19 cellular contexts compared by ENCODE assay signal in genomic region chr1:150146853-150147542, GRCh38. TPM values are rescaled to one million over a fixed set of nuclear protein-coding genes. Genes with fewer than 3 reads are reported as not detected.
DNase-seq lines count a peak whose midpoint lies in the region; ATAC-seq and TF ChIP-seq lines count a peak whose summit lies in the region.
"Had no signal": no experiment of that assay in that cellular context is flagged by ENCODE, and none has a peak within 500 bp of the region (broad histone marks: within the 10 kb centered on the region; RNA-seq: fewer than 3 reads in every experiment).

No MANE protein-coding gene starts in this region.

- no peak overlapping the region for H3K27ac ChIP-seq in CD4-positive, CD25-positive, alpha-beta regulatory T cell (ENCODE audit: insufficient read depth, low read length, poor library complexity, severe bottlenecking)
- H3K27ac ChIP-seq in DOHH2 (ENCODE audit: low read depth, low read length): no peak overlapping the region
- H3K27ac ChIP-seq: brain microvascular endothelial cell, esophagus squamous epithelium, skin epidermis had no signal

- no peaks in the 10 kb centered on the region for H3K9me2 ChIP-seq in DOHH2 (replicated peaks; ENCODE audit: control insufficient read depth, low read length)

- no peaks in the 10 kb centered on the region for H3K9me3 ChIP-seq in CD4-positive, CD25-positive, alpha-beta regulatory T cell (ENCODE audit: control insufficient read depth in 2 of 2, low read length in 2 of 2)
- no peaks in the 10 kb centered on the region for H3K9me3 ChIP-seq in DOHH2 (ENCODE audit: control insufficient read depth, insufficient read depth, low read length)
- H3K9me3 ChIP-seq: esophagus squamous epithelium, thoracic aorta had no signal

- POLR2A ChIA-PET in activated B cell treated with CpG ODN at 0.5 μM for 24 hours (lab: Charles Lee): interaction anchor here (0.7 to 3.9 kb wide), 2 partner anchors 8 to 14 kb away, joined by 3 to 29 read pairs; no protein-coding TSS in a partner anchor

- DNase-seq in CD4-positive, CD25-positive, alpha-beta regulatory T cell: no peak
- no peak for DNase-seq in activated B cell treated with CpG ODN at 0.5 μM for 24 hours
- DNase-seq in mesothelial cell of epicardium (ENCODE audit: low spot score in 2 of 2, unreplicated experiment in 2 of 2): no peak
- no peak for DNase-seq in NCI-H1105 treated with DMSO at 0.1 percent for 48 hours (lab: John Stamatoyannopoulos, UW)
- DNase-seq in NOMO-1 treated with dmso at 0.1 percent for 144 hours (lab: John Stamatoyannopoulos, UW; ENCODE audit: unreplicated experiment): no peak
- DNase-seq: activated CD4-positive, CD25-positive, alpha-beta regulatory T cell; activated naive CD4-positive, alpha-beta T cell; AML-193; brain microvascular endothelial cell; DMS 273 treated with DMSO at 0.1 percent for 48 hours; esophagus squamous epithelium; GOT3; stimulated activated CD4-positive, alpha-beta T cell treated with anti-CD3 and anti-CD28 coated beads, Interleukin-4, amount 100 ng/mL, for 4 hours; stimulated activated CD8-positive, alpha-beta memory T cell treated with anti-CD3 and anti-CD28 coated beads, Interleukin-4, amount 100 ng/mL, for 48 hours; SW 1271 had no signal

- H3K4me2 ChIP-seq in DOHH2 (ENCODE audit: low read length): peak overlapping the region; percentile 24; the same call in 1 of the 2 replicates

- no peaks in the 10 kb centered on the region for H3K9me3 Mint-ChIP-seq in CD4-positive, CD25-positive, alpha-beta regulatory T cell
- H3K9me3 Mint-ChIP-seq in activated B cell treated with CpG ODN at 0.5 μM for 24 hours: no peaks in the 10 kb centered on the region
- H3K9me3 Mint-ChIP-seq in mesothelial cell of epicardium: no peaks in the 10 kb centered on the region

- peaks cover 20 to 40% (median 23%) of the 10 kb centered on the region in 4 donors for H3K4me1 Mint-ChIP-seq in CD4-positive, CD25-positive, alpha-beta regulatory T cell
- peaks cover 54% of the 10 kb centered on the region for H3K4me1 Mint-ChIP-seq in activated B cell treated with CpG ODN at 0.5 μM for 24 hours
- peaks cover 54% of the 10 kb centered on the region for H3K4me1 Mint-ChIP-seq in mesothelial cell of epicardium

- intact Hi-C loops in activated B cell treated with CpG ODN at 0.5 μM for 24 hours (cut with micrococcal nuclease): no loop called here

- ATAC-seq in CD4-positive, CD25-positive, alpha-beta regulatory T cell (ENCODE audit: low read depth in 2 of 2): no peak
- no peak for ATAC-seq in activated B cell treated with CpG ODN at 0.5 μM for 24 hours (ENCODE audit: low read depth)
- no peak for ATAC-seq in GM18498 (IDR thresholded peaks at IDR 0.05; ENCODE audit: unreplicated experiment)

- no peaks in the 10 kb centered on the region for H3K27me3 Mint-ChIP-seq in CD4-positive, CD25-positive, alpha-beta regulatory T cell
- H3K27me3 Mint-ChIP-seq in activated B cell treated with CpG ODN at 0.5 μM for 24 hours: no peaks in the 10 kb centered on the region
- H3K27me3 Mint-ChIP-seq in mesothelial cell of epicardium (ENCODE audit: low read depth): no peaks in the 10 kb centered on the region

- H3K36me3 Mint-ChIP-seq in CD4-positive, CD25-positive, alpha-beta regulatory T cell: peaks cover 5% of the 10 kb centered on the region
- peaks cover 19% of the 10 kb centered on the region for H3K36me3 Mint-ChIP-seq in activated B cell treated with CpG ODN at 0.5 μM for 24 hours (ENCODE audit: low read depth)
- no peaks in the 10 kb centered on the region for H3K36me3 Mint-ChIP-seq in mesothelial cell of epicardium

- peaks cover 25% of the 10 kb centered on the region for H3K4me1 ChIP-seq in CD4-positive, CD25-positive, alpha-beta regulatory T cell (ENCODE audit: control insufficient read depth, insufficient read depth, low read length, poor library complexity, severe bottlenecking)
- peaks cover 49% of the 10 kb centered on the region for H3K4me1 ChIP-seq in DOHH2 (ENCODE audit: control insufficient read depth, low read length)

- no peaks in the 10 kb centered on the region for H3K27me3 ChIP-seq in CD4-positive, CD25-positive, alpha-beta regulatory T cell (ENCODE audit: control insufficient read depth, insufficient read depth, low read length)
- no peaks in the 10 kb centered on the region for H3K27me3 ChIP-seq in DOHH2 (ENCODE audit: control insufficient read depth, low read length)
- H3K27me3 ChIP-seq: brain microvascular endothelial cell had no signal

- H3K36me3 ChIP-seq in CD4-positive, CD25-positive, alpha-beta regulatory T cell (ENCODE audit: control insufficient read depth, insufficient read depth, low read length): no peaks in the 10 kb centered on the region
- H3K36me3 ChIP-seq in DOHH2 (ENCODE audit: control insufficient read depth, low read length): peaks cover 17% of the 10 kb centered on the region
- H3K36me3 ChIP-seq: thoracic aorta had no signal

- no peak for TF ChIP-seq CTCF in DOHH2 (IDR thresholded peaks at IDR 0.05; ENCODE audit: low read depth, low read length, poor library complexity, severe bottlenecking)
- TF ChIP-seq CTCF in activated B cell treated with CpG ODN at 0.5 μM for 24 hours (IDR thresholded peaks at IDR 0.05): no peak
- no peak for TF ChIP-seq CTCF in mesothelial cell of epicardium (IDR thresholded peaks at IDR 0.05; ENCODE audit: unreplicated experiment)

- peak overlapping the region; percentile 7 to 91 (median 63) for H3K4me3 Mint-ChIP-seq in CD4-positive, CD25-positive, alpha-beta regulatory T cell
- no peak overlapping the region for H3K4me3 Mint-ChIP-seq in activated B cell treated with CpG ODN at 0.5 μM for 24 hours
- H3K4me3 Mint-ChIP-seq in mesothelial cell of epicardium: no peak overlapping the region

- H4K20me1 ChIP-seq in DOHH2 (ENCODE audit: control insufficient read depth, insufficient read depth, low read depth, low read length): no peaks in the 10 kb centered on the region

- CTCF ChIA-PET in activated B cell treated with CpG ODN at 0.5 μM for 24 hours (lab: Charles Lee): interaction anchor here (1.3 kb wide), 1 partner anchor 74 kb away, joined by 3 read pairs; no protein-coding TSS in a partner anchor

- no peak overlapping the region for H3K4me3 ChIP-seq in CD4-positive, CD25-positive, alpha-beta regulatory T cell (ENCODE audit: low read depth, low read length)
- H3K4me3 ChIP-seq in DOHH2 (ENCODE audit: low read length): no peak overlapping the region
- H3K4me3 ChIP-seq: esophagus squamous epithelium, skin epidermis, thoracic aorta had no signal

- peak overlapping the region in 2 of 3 donors; percentile 5 to 22 for H3K27ac Mint-ChIP-seq in CD4-positive, CD25-positive, alpha-beta regulatory T cell
- H3K27ac Mint-ChIP-seq in activated B cell treated with CpG ODN at 0.5 μM for 24 hours (peak overlapping the region; percentile 4), mesothelial cell of epicardium (peak overlapping the region; percentile 28)

- H3F3A ChIP-seq in DOHH2 (ENCODE audit: control insufficient read depth, insufficient read depth): peaks cover 21% of the 10 kb centered on the region

- peaks cover 36% of the 10 kb centered on the region for H3K79me2 ChIP-seq in DOHH2 (ENCODE audit: control insufficient read depth, low read length)

RNA-seq across cellular contexts. Expression of gene PLEKHO1, which starts 2.7 kb away (rescaled TPM):
- total RNA-seq in CD4-positive, CD25-positive, alpha-beta regulatory T cell: 61.0 TPM
- 10 to 100 TPM; 21.5 to 31.5 (median 27.5) TPM for polyA plus RNA-seq in CD4-positive, CD25-positive, alpha-beta regulatory T cell
- total RNA-seq in activated B cell treated with CpG ODN at 0.5 μM for 24 hours (195 and 208 TPM in 2 replicates), mesothelial cell of epicardium (80.1 to 84.5 TPM (median 81.8 TPM) in 3 replicates)

Comparison
In these comparisons a context has a peak if more than half of its experiments do, and no peak if none do; other contexts are left out.
1. H3K4me3 Mint-ChIP-seq: peak in CD4-positive, CD25-positive, alpha-beta regulatory T cell (4 of 4); none in activated B cell treated with CpG ODN at 0.5 μM for 24 hours (single experiment) and mesothelial cell of epicardium (single experiment).
2. Peak in every context shown above with its lines, with median percentiles within 50 percentile points of each other: H3K27ac Mint-ChIP-seq.